In the genomic region with DNA sequence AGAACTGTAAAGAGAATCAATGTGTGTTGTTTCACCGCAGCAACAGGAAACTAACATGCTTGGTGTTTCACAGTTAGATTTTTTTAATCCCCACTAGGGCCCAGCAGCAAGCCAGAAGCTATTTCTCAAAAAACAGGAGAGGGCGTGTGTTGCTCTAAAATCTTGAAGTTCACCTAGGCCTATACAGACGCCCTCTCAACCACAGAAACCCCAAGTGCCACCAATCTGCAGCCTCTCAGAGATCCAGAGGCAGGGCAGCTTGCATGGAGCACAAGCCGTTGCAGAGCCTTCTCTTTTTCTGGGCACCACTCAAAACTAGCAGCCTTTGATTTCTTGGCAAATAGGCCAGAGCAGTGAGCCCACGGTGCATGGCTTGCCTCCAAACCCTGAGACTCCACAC, we compare ENCODE assay signal across 1 cellular context.
TF ChIP-seq lines count a peak whose summit lies in the region.

No MANE protein-coding gene starts in this region.

TF ChIP-seq in H1, 55 proteins besides CTCF, POLR2A, EP300 and RAD21 (continued from another document):
- TF ChIP-seq ASH2L (IDR thresholded peaks at IDR 0.05; ENCODE audit: low read length) (no peak), NANOG (IDR thresholded peaks at IDR 0.05; ENCODE audit: insufficient read depth, low read depth, low read length, poor library complexity, severe bottlenecking) (no peak)
